In the genomic region with DNA sequence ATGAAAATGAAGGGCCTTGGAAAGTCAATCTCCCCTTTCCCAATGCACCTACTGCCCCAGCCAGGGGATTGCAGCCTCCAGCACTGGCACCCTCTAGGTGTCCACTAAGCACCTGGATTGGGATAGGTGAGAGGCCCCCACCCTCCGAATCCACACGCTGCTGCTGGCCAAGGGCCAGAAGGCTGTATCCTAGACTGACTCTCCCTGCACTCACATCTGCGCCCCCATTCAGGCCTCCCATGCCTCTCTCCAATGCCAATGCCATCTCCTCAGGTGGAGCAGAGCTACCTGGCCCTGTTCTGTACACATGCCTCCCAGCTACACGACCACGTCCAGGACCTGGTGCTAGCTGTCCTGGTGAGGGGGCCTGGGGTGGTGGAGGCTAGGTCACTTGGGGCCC, we compare ENCODE assay signal across 26 cellular contexts. TPM values are rescaled to one million over a fixed set of nuclear protein-coding genes. Genes with fewer than 3 reads are reported as not detected.
"Had no signal": no experiment of that assay in that cellular context is flagged by ENCODE, and none has a peak within 500 bp of the region (broad histone marks: within the 10 kb centered on the region; RNA-seq: fewer than 3 reads in every experiment).

No MANE protein-coding gene starts in this region.

- H3K79me2 ChIP-seq: hepatocyte had no signal

- H3K27ac Mint-ChIP-seq: immature natural killer cell, mesothelial cell of epicardium, naive B cell had no signal

- H2AFZ ChIP-seq: hepatocyte had no signal

- FAIRE-seq: colon, endothelial cell of umbilical vein, frontal cortex, kidney had no signal

- H3K27ac ChIP-seq: coronary artery, dorsolateral prefrontal cortex, esophagus muscularis mucosa, foreskin keratinocyte, gastroesophageal sphincter, heart left ventricle, hepatocyte, left lung, lower lobe of right lung had no signal

- H3K4me1 ChIP-seq: esophagus muscularis mucosa, gastroesophageal sphincter, heart left ventricle, left lung, lower lobe of right lung had no signal

- H3K9me3 ChIP-seq: esophagus muscularis mucosa, gastroesophageal sphincter, heart left ventricle, left lung, lower lobe of right lung, mucosa of descending colon had no signal

- H3K4me2 ChIP-seq: hepatocyte had no signal

- ATAC-seq: foreskin keratinocyte; gastroesophageal sphincter; heart left ventricle; left cardiac atrium; left lung; left ventricle myocardium superior; lower lobe of right lung; mucosa of descending colon; naive thymus-derived CD8-positive, alpha-beta T cell had no signal

- H3K4me3 Mint-ChIP-seq: immature natural killer cell; mesothelial cell of epicardium; naive B cell; naive thymus-derived CD8-positive, alpha-beta T cell had no signal

- H3K27me3 ChIP-seq: dorsolateral prefrontal cortex, esophagus muscularis mucosa, foreskin keratinocyte, gastroesophageal sphincter, heart left ventricle, hepatocyte, left lung had no signal

- H3K4me1 Mint-ChIP-seq: immature natural killer cell, mesothelial cell of epicardium, naive B cell had no signal

- H3K9me3 Mint-ChIP-seq: immature natural killer cell; mesothelial cell of epicardium; naive B cell; naive thymus-derived CD8-positive, alpha-beta T cell had no signal

- H3K4me3 ChIP-seq: coronary artery, dorsolateral prefrontal cortex, esophagus muscularis mucosa, gastroesophageal sphincter, heart left ventricle, hepatocyte, left lung, lower lobe of right lung, mucosa of descending colon had no signal

- DNase-seq: dermis blood vessel endothelial cell; effector CD4-positive, alpha-beta T cell; effector memory CD4-positive, alpha-beta T cell; foreskin keratinocyte; heart left ventricle; hypothalamus; immature natural killer cell; kidney; left cardiac atrium; left lung; left ventricle myocardium superior; lower lobe of right lung; mesendoderm; mucosa of descending colon; naive B cell; naive thymus-derived CD8-positive, alpha-beta T cell had no signal

RNA-seq across cellular contexts. Expression of gene MFSD2B, which starts 9.8 kb away (rescaled TPM):
- total RNA-seq: hepatocyte, left ventricle myocardium superior, myocyte had no signal
